In genomic region chr11:57339305-57339704, GRCh38 we compare ENCODE assay signal across 1 cellular context.
TF ChIP-seq lines count a peak whose summit lies in the region.

No MANE protein-coding gene starts in this region.

TF ChIP-seq in K562, 482 proteins besides CTCF, POLR2A, EP300 and RAD21:
- TF ChIP-seq HDAC1 (IDR thresholded peaks at IDR 0.05) (no peak), FUS (optimal IDR thresholded peaks at IDR 0.05; ENCODE audit: low read depth, low read length) (no peak), ZNF12 (CRISPR knock-in tag; IDR thresholded peaks at IDR 0.05) (no peak), POLR2AphosphoS2 (IDR thresholded peaks at IDR 0.05; ENCODE audit: low read length) (no peak), EZH2 (IDR thresholded peaks at IDR 0.05; ENCODE audit: borderline replicate concordance, low read depth, low read length) (no peak)
